In the genomic region with DNA sequence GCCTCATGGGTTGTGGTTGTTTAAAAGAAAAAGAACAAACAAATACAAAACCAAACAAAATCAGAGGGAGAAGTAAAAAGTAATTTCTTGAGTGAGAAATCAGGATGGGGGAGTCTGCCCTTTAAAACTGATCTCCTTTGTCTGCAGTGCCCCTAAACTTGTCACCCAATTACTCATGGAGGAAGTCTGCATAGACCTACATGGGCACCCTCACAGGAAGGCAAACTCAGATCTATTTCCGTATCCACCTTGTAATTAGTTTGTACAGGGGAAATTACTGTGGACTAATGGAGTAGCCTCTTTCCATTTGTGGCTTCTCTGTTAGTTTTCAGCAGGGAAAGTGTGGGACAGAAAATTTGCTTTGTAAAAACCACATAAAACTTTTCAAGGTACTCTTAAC, we compare ENCODE assay signal across 13 cellular contexts.
"Had no signal": no experiment of that assay in that cellular context is flagged by ENCODE, and none has a peak within 500 bp of the region (broad histone marks: within the 10 kb centered on the region; RNA-seq: fewer than 3 reads in every experiment).

No MANE protein-coding gene starts in this region.

- DNase-seq: colonic mucosa; effector memory CD8-positive, alpha-beta T cell; hypothalamus; left ventricle myocardium superior; lower lobe of right lung; natural killer cell; right lobe of liver; stimulated activated CD4-positive, alpha-beta T cell treated with anti-CD3 and anti-CD28 coated beads, Interleukin-2, amount 100 ng/mL, for 48 hours; stimulated activated naive B cell treated with anti-CD40 and anti-IgM and Interleukin-4, amounts not matched to agents 10 μg/mL and 1 μg/mL and 100 μg/mL, for 72 hours; upper lobe of left lung had no signal

- H3K27me3 ChIP-seq: colonic mucosa, right lobe of liver, tibial nerve, upper lobe of left lung had no signal

- H3K9me3 ChIP-seq: colonic mucosa, lower lobe of right lung, right lobe of liver, thoracic aorta, tibial nerve, upper lobe of left lung had no signal

- H3K36me3 ChIP-seq: colonic mucosa, lower lobe of right lung, right lobe of liver, thoracic aorta, tibial nerve, upper lobe of left lung had no signal

- H3K9ac ChIP-seq: parathyroid adenoma had no signal

- H2AFZ ChIP-seq: parathyroid adenoma had no signal

- H3K27ac ChIP-seq: colonic mucosa, lower lobe of right lung, parathyroid adenoma, right lobe of liver, thoracic aorta, tibial nerve, upper lobe of left lung had no signal

- H3K4me3 ChIP-seq: colonic mucosa, lower lobe of right lung, right lobe of liver, thoracic aorta, tibial nerve, upper lobe of left lung had no signal

- ATAC-seq: effector memory CD8-positive, alpha-beta T cell; left ventricle myocardium superior; lower lobe of right lung; natural killer cell; stimulated activated naive B cell treated with anti-CD40 and anti-IgM and Interleukin-4, amounts not matched to agents 10 μg/mL and 1 μg/mL and 100 μg/mL, for 72 hours had no signal

- H3K4me1 ChIP-seq: colonic mucosa, lower lobe of right lung, parathyroid adenoma, right lobe of liver, tibial nerve, upper lobe of left lung had no signal
